20 cellular contexts compared by ENCODE assay signal in genomic region chr14:34522496-34522895, GRCh38. TPM values are rescaled to one million over a fixed set of nuclear protein-coding genes. Genes with fewer than 3 reads are reported as not detected.
DNase-seq lines count a peak whose midpoint lies in the region; ATAC-seq lines count a peak whose summit lies in the region.
"Had no signal": no experiment of that assay in that cellular context is flagged by ENCODE, and none has a peak within 500 bp of the region (broad histone marks: within the 10 kb centered on the region; RNA-seq: fewer than 3 reads in every experiment).

No MANE protein-coding gene starts in this region.

- ATAC-seq in stimulated activated naive CD8-positive, alpha-beta T cell treated with anti-CD3 and anti-CD28 coated beads, Interleukin-15, Interleukin-2, amounts not matched to agents 100 U/mL and 50 U/mL, for 24 hours: no peak
- no peak for ATAC-seq in GM18867 (IDR thresholded peaks at IDR 0.05; ENCODE audit: unreplicated experiment)
- no peak for ATAC-seq in HG02623 (IDR thresholded peaks at IDR 0.05; ENCODE audit: unreplicated experiment)

- H3K4me3 Mint-ChIP-seq in stimulated activated naive CD8-positive, alpha-beta T cell treated with anti-CD3 and anti-CD28 coated beads, Interleukin-15, Interleukin-2, amounts not matched to agents 100 ng/mL and 50 ng/mL, for 24 hours: no peak overlapping the region
- H3K4me3 Mint-ChIP-seq: CD14-positive monocyte had no signal

- peak; percentile 45 for DNase-seq in DMS 273 (lab: John Stamatoyannopoulos, UW; ENCODE audit: unreplicated experiment)
- no peak for DNase-seq in DMS 273 treated with DMSO at 0.1 percent for 48 hours (lab: John Stamatoyannopoulos, UW)
- DNase-seq in stimulated activated naive CD8-positive, alpha-beta T cell treated with anti-CD3 and anti-CD28 coated beads, Interleukin-15, Interleukin-2, amounts not matched to agents 100 U/mL and 50 U/mL, for 24 hours: no peak
- DNase-seq in lung microvascular endothelial cell (ENCODE audit: low read depth in 2 of 2): peak; percentile 39 to 49
- DNase-seq in COLO829 (ENCODE audit: low spot score): no peak
- DNase-seq: AML-193, DND-41, Kasumi-1, MM.1S, NCI-H1092 treated with DMSO at 0.1 percent for 48 hours, NCI-H146, NCI-H2029 treated with DMSO at 0.1 percent for 48 hours, NCI-H2171, NCI-H446 treated with DMSO at 0.1 percent for 48 hours, NCI-H748 treated with DMSO at 0.1 percent for 48 hours, SHP77 had no signal

- H3K9me3 Mint-ChIP-seq in stimulated activated naive CD8-positive, alpha-beta T cell treated with anti-CD3 and anti-CD28 coated beads, Interleukin-15, Interleukin-2, amounts not matched to agents 100 ng/mL and 50 ng/mL, for 24 hours: no peaks in the 10 kb centered on the region
- H3K9me3 Mint-ChIP-seq: CD14-positive monocyte had no signal

- H3K36me3 Mint-ChIP-seq in stimulated activated naive CD8-positive, alpha-beta T cell treated with anti-CD3 and anti-CD28 coated beads, Interleukin-15, Interleukin-2, amounts not matched to agents 100 ng/mL and 50 ng/mL, for 24 hours (ENCODE audit: low read depth): peaks cover 62% of the 10 kb centered on the region

- no peaks in the 10 kb centered on the region for H3K4me1 Mint-ChIP-seq in stimulated activated naive CD8-positive, alpha-beta T cell treated with anti-CD3 and anti-CD28 coated beads, Interleukin-15, Interleukin-2, amounts not matched to agents 100 ng/mL and 50 ng/mL, for 24 hours (ENCODE audit: low read depth)
- H3K4me1 Mint-ChIP-seq: CD14-positive monocyte had no signal

- H3K27me3 Mint-ChIP-seq in stimulated activated naive CD8-positive, alpha-beta T cell treated with anti-CD3 and anti-CD28 coated beads, Interleukin-15, Interleukin-2, amounts not matched to agents 100 ng/mL and 50 ng/mL, for 24 hours: no peaks in the 10 kb centered on the region

- peak overlapping the region; percentile 4 for H3K27ac Mint-ChIP-seq in stimulated activated naive CD8-positive, alpha-beta T cell treated with anti-CD3 and anti-CD28 coated beads, Interleukin-15, Interleukin-2, amounts not matched to agents 100 ng/mL and 50 ng/mL, for 24 hours

RNA-seq across cellular contexts. Expression of gene EAPP, which starts 17.0 kb away (rescaled TPM):
- 33.8 and 44.2 TPM in 2 replicates for total RNA-seq in lung microvascular endothelial cell

Comparison
In these comparisons a context has a peak if more than half of its experiments do, and no peak if none do; other contexts are left out.
1. DNase-seq: peak in DMS 273 (single experiment) and lung microvascular endothelial cell (2 of 2); none in DMS 273 treated with DMSO at 0.1 percent for 48 hours (single experiment), stimulated activated naive CD8-positive, alpha-beta T cell treated with anti-CD3 and anti-CD28 coated beads, Interleukin-15, Interleukin-2, amounts not matched to agents 100 U/mL and 50 U/mL, for 24 hours (single experiment) and COLO829 (single experiment).